Comparison of ENCODE assay signal across 8 cellular contexts in the genomic region with DNA sequence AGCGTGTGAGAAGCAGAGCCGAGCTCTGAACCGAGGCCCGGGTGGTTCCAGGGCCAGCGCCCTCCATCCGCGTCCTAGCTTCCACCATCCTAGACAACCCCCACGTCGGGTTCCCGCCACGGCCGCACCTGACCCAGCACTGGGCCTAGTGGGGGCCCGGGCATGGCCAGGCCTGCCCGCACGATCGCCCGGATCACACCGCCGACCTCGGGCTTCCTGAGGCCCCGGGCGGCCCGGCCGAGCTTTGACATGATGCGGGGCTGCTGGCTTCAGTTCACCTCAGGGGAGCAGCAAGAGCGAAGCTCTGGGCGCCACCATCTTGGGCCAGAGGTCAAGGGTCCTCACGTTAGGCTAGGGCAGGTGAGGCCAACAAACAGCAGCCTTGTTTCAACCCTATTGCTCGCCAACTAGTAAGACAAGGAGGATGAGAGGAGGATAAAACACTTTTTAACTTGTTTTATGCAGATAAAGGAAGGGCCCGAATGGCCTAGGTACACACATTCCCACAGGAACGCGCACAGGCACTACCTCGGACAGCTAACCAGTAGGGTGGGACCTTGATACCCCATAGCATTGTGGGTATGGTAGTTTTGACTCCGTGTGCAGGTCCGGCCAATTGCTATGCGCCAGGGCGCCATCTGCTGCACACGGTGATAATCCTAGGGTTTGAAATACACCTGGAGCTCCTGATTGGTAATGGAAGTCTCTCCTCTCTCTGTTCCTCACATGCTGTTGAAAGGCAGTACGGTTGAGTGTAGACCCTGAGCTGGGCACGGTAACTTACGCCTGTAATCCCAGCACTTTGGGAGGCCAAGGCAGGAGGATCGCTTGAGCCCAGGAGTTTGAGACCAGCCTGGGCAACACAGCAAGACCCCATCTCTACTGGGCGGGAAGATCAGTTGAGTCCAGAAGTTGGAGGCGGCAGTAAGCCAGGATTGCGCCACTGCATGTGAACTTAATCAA. TPM values are rescaled to one million over a fixed set of nuclear protein-coding genes. Genes with fewer than 3 reads are reported as not detected.
DNase-seq lines count a peak whose midpoint lies in the region; ATAC-seq, FAIRE-seq and TF ChIP-seq lines count a peak whose summit lies in the region.

MRPL11 (minus strand) TSS at position 345 of the 963 bp plus-strand sequence; CDS start at position 251, 94 bp downstream.

- no peaks in the 10 kb centered on the region for H3K27me3 ChIP-seq in keratinocyte (ENCODE audit: control insufficient read depth, extremely low read depth, insufficient read depth, low read length)

- H3K4me3 ChIP-seq in keratinocyte (ENCODE audit: control insufficient read depth in 2 of 3, extremely low read depth in 1 of 3, insufficient read depth in 2 of 3, low read depth in 1 of 3, low read length in 3 of 3) = peak within 1 kb of the TSS; percentile 54 to 75 (median 68)

- H3K9me1 ChIP-seq in keratinocyte (ENCODE audit: control insufficient read depth, extremely low read depth, insufficient read depth, low read length) = no peaks in the 10 kb centered on the region

- peaks cover 5% of the 10 kb centered on the region for H3K4me1 ChIP-seq in keratinocyte (ENCODE audit: control insufficient read depth, extremely low read depth, insufficient read depth, low read length)

- ATAC-seq in HG03280 (IDR thresholded peaks at IDR 0.05; ENCODE audit: unreplicated experiment) = peak; percentile 95

- in situ Hi-C loops in GM18951 (cut with MboI; ENCODE audit: low sequenced_read_pairs, unreplicated experiment) = no loop called here

- no peaks in the 10 kb centered on the region for H3K9me3 ChIP-seq in keratinocyte (ENCODE audit: control insufficient read depth, low read depth, low read length)

- H2AFZ ChIP-seq in keratinocyte (ENCODE audit: control insufficient read depth, low read length) = peak within 1 kb of the TSS; percentile 99

- peak within 1 kb of the TSS; percentile 96 for H3K4me2 ChIP-seq in keratinocyte (ENCODE audit: control insufficient read depth, extremely low read depth, insufficient read depth, low read depth, low read length)

- peak; percentile 96 for FAIRE-seq in keratinocyte (lab: Jason Lieb, UNC)

- no peaks in the 10 kb centered on the region for H4K20me1 ChIP-seq in keratinocyte (ENCODE audit: control insufficient read depth, extremely low read depth, insufficient read depth, low read length)

- peak; percentile 59 for TF ChIP-seq POLR2A in GM18951 (IDR thresholded peaks at IDR 0.05; ENCODE audit: extremely low read depth, insufficient read depth, insufficient read length)

- TF ChIP-seq CTCF in AG09319 (IDR thresholded peaks at IDR 0.05; ENCODE audit: low read depth, low read length) = peak; percentile 76
- peak; percentile 66 to 96 (median 86) for TF ChIP-seq CTCF in keratinocyte (optimal IDR thresholded peaks at IDR 0.05 in 1 of 3, IDR thresholded peaks at IDR 0.05 in 1 of 3, conservative IDR thresholded peaks at IDR 0.05 in 1 of 3; ENCODE audit: extremely low read depth in 1 of 3, insufficient read depth in 2 of 3, low read length in 3 of 3)

- H3K36me3 ChIP-seq in keratinocyte (ENCODE audit: control insufficient read depth in 2 of 2, extremely low read depth in 1 of 2, insufficient read depth in 2 of 2, low read length in 2 of 2) = peaks cover 4 to 7% of the 10 kb centered on the region in 2 experiments

- H3K27ac ChIP-seq in keratinocyte (ENCODE audit: control insufficient read depth, insufficient read depth, low read length) = peak within 1 kb of the TSS; percentile 94

- peak within 1 kb of the TSS; percentile 91 for H3K9ac ChIP-seq in keratinocyte (ENCODE audit: control insufficient read depth, extremely low read depth, insufficient read depth, low read length)

- H3K79me2 ChIP-seq in keratinocyte (ENCODE audit: control insufficient read depth, insufficient read depth, low read length) = peaks cover 9% of the 10 kb centered on the region

- dilution Hi-C loops in keratinocyte (cut with MboI; ENCODE audit: extremely low pct_ligation_motif_present, low sequenced_read_pairs) = no loop called here

- DNase-seq in AG09319 (ENCODE audit: extremely low read depth, low read depth) (peak; percentile 73), NCI-H345 treated with DMSO at 0.1 percent for 48 hours (lab: John Stamatoyannopoulos, UW; ENCODE audit: unreplicated experiment) (peak; percentile 97), cerebellar cortex (ENCODE audit: low spot score) (peak; percentile 98), keratinocyte (ENCODE audit: low read depth, low spot score) (peak; percentile 48)
- DNase-seq in activated CD4-positive, CD25-positive, alpha-beta regulatory T cell treated with anti-CD3 and anti-CD28 coated beads, Interleukin-2, amount 50 U/mL, for 16 hours (ENCODE audit: low read depth, low spot score) = peak; percentile 82
- DNase-seq in stimulated activated CD4-positive, alpha-beta T cell treated with anti-CD3 and anti-CD28 coated beads, Interleukin-15, amount 100 ng/mL, for 24 hours = peak; percentile 94

RNA-seq across cellular contexts. Expression of gene MRPL11, which starts in this region (rescaled TPM):
- polyA plus RNA-seq in keratinocyte = 31.1 to 51.7 TPM (median 43.9 TPM) in 3 replicates
- polyA plus RNA-seq in keratinocyte (2011; ENCODE audit: low read depth) = 7.8 TPM
- polyA plus RNA-seq in keratinocyte (2011; cell fraction: cytosol; rRNA removed) = 36.9 and 38.3 TPM in 2 replicates
- polyA plus RNA-seq in keratinocyte (2011; cell fraction: nucleus; rRNA removed) = 14.0 and 14.1 TPM in 2 replicates
- polyA plus RNA-seq in keratinocyte (2012; ENCODE audit: low replicate concordance) = 29.4 and 50.1 TPM in 2 replicates
- polyA minus RNA-seq in keratinocyte = 11.1 to 34.4 TPM (median 13.7 TPM) in 3 replicates
- 16.1 TPM for polyA minus RNA-seq in keratinocyte (2011; cell fraction: cytosol; rRNA and poly(A)+ RNA removed)
- 2.5 and 3.3 TPM in 2 replicates for polyA minus RNA-seq in keratinocyte (2011; cell fraction: nucleus; rRNA and poly(A)+ RNA removed)

Comparison
In these comparisons a context has a peak if more than half of its experiments do, and no peak if none do; other contexts are left out.
1. Peak in every context shown above with its lines: DNase-seq, ATAC-seq, H3K4me3 ChIP-seq and H3K27ac ChIP-seq.
2. DNase-seq: peak in every context shown above with its lines; median percentile 98 in cerebellar cortex; 97 in NCI-H345 treated with DMSO at 0.1 percent for 48 hours; 94 in stimulated activated CD4-positive, alpha-beta T cell treated with anti-CD3 and anti-CD28 coated beads, Interleukin-15, amount 100 ng/mL, for 24 hours; 82 in activated CD4-positive, CD25-positive, alpha-beta regulatory T cell treated with anti-CD3 and anti-CD28 coated beads, Interleukin-2, amount 50 U/mL, for 16 hours; 73 in AG09319; 48 in keratinocyte.